ENCODE assay signal across 28 cellular contexts in genomic region chr3:99475229-99475628, GRCh38.
"Had no signal": no experiment of that assay in that cellular context is flagged by ENCODE, and none has a peak within 500 bp of the region (broad histone marks: within the 10 kb centered on the region; RNA-seq: fewer than 3 reads in every experiment).

No MANE protein-coding gene starts in this region.

- H3K9me3 Mint-ChIP-seq: activated naive CD4-positive, alpha-beta T cell treated with anti-CD3 and anti-CD28 coated beads, Interleukin-2, amount 50 U/mL, for 24 hours; activated T-helper 17 cell treated with anti-CD3 and anti-CD28 coated beads, Interleukin-2, amount 50 U/mL, for 72 hours; T-helper 1 cell treated with Interleukin-12 subunit alpha and Interleukin-12 subunit beta and Interleukin-4 antibody, amounts not matched to agents 30 μg/mL and 1 μg/mL, for 36 hours had no signal

- H3K27ac Mint-ChIP-seq: activated CD4-positive, alpha-beta T cell treated with anti-CD3 and anti-CD28 coated beads, Interleukin-2, amount 10 ng/mL, durations not matched to agents 24 days and 14 days; activated CD8-positive, alpha-beta T cell treated with anti-CD3 and anti-CD28 coated beads for 36 hours; activated naive CD4-positive, alpha-beta T cell treated with anti-CD3 and anti-CD28 coated beads, Interleukin-2, amount 50 U/mL, for 24 hours; activated T-helper 17 cell treated with anti-CD3 and anti-CD28 coated beads, Interleukin-2, amount 50 U/mL, for 72 hours; mesothelial cell of epicardium; naive B cell; nephron progenitor cell; T-helper 1 cell treated with Interleukin-12 subunit alpha and Interleukin-12 subunit beta and Interleukin-4 antibody, amounts not matched to agents 30 μg/mL and 1 μg/mL, for 36 hours had no signal

- H3K9me3 ChIP-seq: body of pancreas, colonic mucosa, suprapubic skin, tibial artery, upper lobe of right lung had no signal

- H3K4me3 Mint-ChIP-seq: activated CD4-positive, alpha-beta T cell treated with anti-CD3 and anti-CD28 coated beads, Interleukin-2, amount 10 ng/mL, durations not matched to agents 24 days and 14 days; activated CD8-positive, alpha-beta T cell treated with anti-CD3 and anti-CD28 coated beads for 36 hours; activated naive CD4-positive, alpha-beta T cell treated with anti-CD3 and anti-CD28 coated beads, Interleukin-2, amount 50 U/mL, for 24 hours; activated T-cell treated with anti-CD3 and anti-CD28 coated beads, Interleukin-2, amount 50 U/mL, for 4 hours; activated T-helper 17 cell treated with anti-CD3 and anti-CD28 coated beads, Interleukin-2, amount 50 U/mL, for 72 hours; mesothelial cell of epicardium; naive B cell; nephron progenitor cell; T-helper 1 cell treated with Interleukin-12 subunit alpha and Interleukin-12 subunit beta and Interleukin-4 antibody, amounts not matched to agents 30 μg/mL and 1 μg/mL, for 36 hours had no signal

- H3K4me1 ChIP-seq: body of pancreas, colonic mucosa, foreskin keratinocyte, heart right ventricle, right atrium auricular region, suprapubic skin, upper lobe of right lung had no signal

- H3K27me3 ChIP-seq: body of pancreas, colonic mucosa, foreskin keratinocyte, heart right ventricle, right atrium auricular region, suprapubic skin, tibial artery, upper lobe of right lung had no signal

- H3K36me3 Mint-ChIP-seq: activated naive CD4-positive, alpha-beta T cell treated with anti-CD3 and anti-CD28 coated beads, Interleukin-2, amount 50 U/mL, for 24 hours; mesothelial cell of epicardium; naive B cell had no signal

- H3K27ac ChIP-seq: body of pancreas, colonic mucosa, foreskin keratinocyte, heart right ventricle, right atrium auricular region, suprapubic skin, upper lobe of right lung, WERI-Rb-1 had no signal

- ATAC-seq: activated CD8-positive, alpha-beta T cell treated with anti-CD3 and anti-CD28 coated beads for 36 hours; activated T-cell treated with anti-CD3 and anti-CD28 coated beads, Interleukin-2, amount 50 U/mL, for 4 hours; activated T-helper 17 cell treated with anti-CD3 and anti-CD28 coated beads, Interleukin-2, amount 50 U/mL, for 72 hours; body of pancreas; foreskin keratinocyte; heart right ventricle; left cardiac atrium; upper lobe of right lung had no signal

- H3K36me3 ChIP-seq: colonic mucosa, heart right ventricle, right atrium auricular region, suprapubic skin, tibial artery, upper lobe of right lung, WERI-Rb-1 had no signal

- H3K4me1 Mint-ChIP-seq: activated CD4-positive, alpha-beta T cell treated with anti-CD3 and anti-CD28 coated beads, Interleukin-2, amount 10 ng/mL, durations not matched to agents 24 days and 14 days; activated naive CD4-positive, alpha-beta T cell treated with anti-CD3 and anti-CD28 coated beads, Interleukin-2, amount 50 U/mL, for 24 hours; activated T-helper 17 cell treated with anti-CD3 and anti-CD28 coated beads, Interleukin-2, amount 50 U/mL, for 72 hours; mesothelial cell of epicardium; naive B cell; nephron progenitor cell had no signal

- DNase-seq: activated CD4-positive, alpha-beta T cell treated with anti-CD3 and anti-CD28 coated beads, Interleukin-2, amount 10 ng/mL, durations not matched to agents 24 days and 14 days; activated CD4-positive, CD25-positive, alpha-beta regulatory T cell treated with anti-CD3 and anti-CD28 coated beads, Interleukin-2, amount 50 U/mL, for 72 hours; activated CD8-positive, alpha-beta T cell treated with anti-CD3 and anti-CD28 coated beads for 36 hours; activated T-cell treated with anti-CD3 and anti-CD28 coated beads, Interleukin-2, amount 50 U/mL, for 4 hours; aorta; body of pancreas; colonic mucosa; effector CD8-positive, alpha-beta T cell; foreskin keratinocyte; heart right ventricle; left cardiac atrium; mammary epithelial cell; naive B cell; nephron progenitor cell; stimulated activated CD4-positive, alpha-beta T cell treated with anti-CD3 and anti-CD28 coated beads, Interleukin-15, amount 100 ng/mL, for 24 hours; stimulated activated CD4-positive, alpha-beta T cell treated with anti-CD3 and anti-CD28 coated beads, Interleukin-2, amount 100 ng/mL, for 24 hours; stimulated activated naive CD4-positive, alpha-beta T cell; SW 1271; T-helper 9 cell; tibial artery; upper lobe of right lung; WERI-Rb-1 had no signal

- H3K27me3 Mint-ChIP-seq: activated CD4-positive, alpha-beta T cell treated with anti-CD3 and anti-CD28 coated beads, Interleukin-2, amount 10 ng/mL, durations not matched to agents 24 days and 14 days; activated CD8-positive, alpha-beta T cell treated with anti-CD3 and anti-CD28 coated beads for 36 hours; activated naive CD4-positive, alpha-beta T cell treated with anti-CD3 and anti-CD28 coated beads, Interleukin-2, amount 50 U/mL, for 24 hours; activated T-helper 17 cell treated with anti-CD3 and anti-CD28 coated beads, Interleukin-2, amount 50 U/mL, for 72 hours; naive B cell had no signal

- H3K4me3 ChIP-seq: body of pancreas, colonic mucosa, heart right ventricle, right atrium auricular region, suprapubic skin, tibial artery, upper lobe of right lung had no signal
